8 cellular contexts compared by ENCODE assay signal in genomic region chr17:30831663-30832437, GRCh38. TPM values are rescaled to one million over a fixed set of nuclear protein-coding genes. Genes with fewer than 3 reads are reported as not detected.
DNase-seq lines count a peak whose midpoint lies in the region; ATAC-seq and TF ChIP-seq lines count a peak whose summit lies in the region.

Gene ATAD5 (plus strand): TSS chr17:30831966. CDS start chr17:30832348, 382 bp downstream.

- peaks cover 21% of the 10 kb centered on the region for H3K36me3 ChIP-seq in HUES48 (ENCODE audit: control insufficient read depth, insufficient read depth, low read length)
- H3K36me3 ChIP-seq in endocrine pancreas (ENCODE audit: control insufficient read depth, insufficient read depth, low read length), result no peaks in the 10 kb centered on the region
- H3K36me3 ChIP-seq in mesenchymal stem cell (ENCODE audit: control insufficient read depth in 1 of 2, insufficient read depth in 2 of 2, low read depth in 1 of 2, low read length in 2 of 2), result no peaks in the 10 kb centered on the region

- CTCF ChIA-PET in activated CD8-positive, alpha-beta memory T cell treated with anti-CD3 and anti-CD28 coated beads for 36 hours (lab: Charles Lee), result interaction anchor here (0.6 to 1.2 kb wide), 2 partner anchors 26 to 44 kb away, joined by 3 read pairs; no protein-coding TSS in a partner anchor

- under 1% methylated on average over 59 of the region's 59 CpGs for WGBS in mesenchymal stem cell

- peak within 1 kb of the TSS; percentile 100 for H2AFZ ChIP-seq in mesenchymal stem cell (ENCODE audit: low read depth, low read length)

- H3K4ac ChIP-seq in mesenchymal stem cell (ENCODE audit: low read depth in 1 of 2, low read length in 2 of 2), result peak within 1 kb of the TSS in 1 of 2 experiments; percentile 11

- H3K9ac ChIP-seq in HUES48 (ENCODE audit: low read depth, low read length) (peak within 1 kb of the TSS; percentile 96), endocrine pancreas (ENCODE audit: control insufficient read depth, insufficient read depth, low read length) (peak within 1 kb of the TSS; percentile 88), mesenchymal stem cell (ENCODE audit: low read length) (peak within 1 kb of the TSS; percentile 92)

- no peak within 1 kb of the TSS for H2BK5ac ChIP-seq in mesenchymal stem cell (ENCODE audit: low read depth, low read length, poor library complexity, severe bottlenecking)

- peak within 1 kb of the TSS in 1 of 2 experiments; percentile 50 for H3K23ac ChIP-seq in mesenchymal stem cell (ENCODE audit: low read length in 2 of 2)

- no peaks in the 10 kb centered on the region for H3K9me3 ChIP-seq in HUES48 (ENCODE audit: control insufficient read depth, insufficient read depth, low read length)
- H3K9me3 ChIP-seq in endocrine pancreas (ENCODE audit: control insufficient read depth, low read length), result no peaks in the 10 kb centered on the region
- H3K9me3 ChIP-seq in mesenchymal stem cell (ENCODE audit: control insufficient read depth, low read length), result no peaks in the 10 kb centered on the region

- H3K79me1 ChIP-seq in mesenchymal stem cell (replicated peaks; ENCODE audit: low read length, poor library complexity, severe bottlenecking), result peaks cover 12% of the 10 kb centered on the region

- peak within 1 kb of the TSS; percentile 90 for H3K4me3 ChIP-seq in AG10803 (ENCODE audit: low read length)
- peak within 1 kb of the TSS; percentile 94 for H3K4me3 ChIP-seq in HUES48 (ENCODE audit: low read depth, low read length)
- H3K4me3 ChIP-seq in endocrine pancreas (ENCODE audit: control insufficient read depth, insufficient read depth, low read length), result peak within 1 kb of the TSS; percentile 89
- H3K4me3 ChIP-seq in mesenchymal stem cell (ENCODE audit: insufficient read depth in 1 of 2, low read depth in 1 of 2, low read length in 2 of 2), result peak within 1 kb of the TSS; percentile 88 to 99

- DNase-seq in AG10803 (ENCODE audit: low read depth) (peak; percentile 90), NOMO-1 treated with dmso at 0.1 percent for 144 hours (lab: John Stamatoyannopoulos, UW; ENCODE audit: unreplicated experiment) (peak; percentile 78), mesenchymal stem cell (peak; percentile 92)
- peak; percentile 81 for DNase-seq in stimulated activated CD8-positive, alpha-beta memory T cell treated with anti-CD3 and anti-CD28 coated beads, Interleukin-12 subunit alpha, Interleukin-12 subunit beta, amount 100 ng/mL, for 1 hour (ENCODE audit: low read depth)

- peak within 1 kb of the TSS; percentile 87 for H4K8ac ChIP-seq in mesenchymal stem cell (ENCODE audit: low read length)

- H3K4me1 ChIP-seq in HUES48 (ENCODE audit: control insufficient read depth, insufficient read depth, low read length) (peaks cover 16% of the 10 kb centered on the region), endocrine pancreas (ENCODE audit: control insufficient read depth, insufficient read depth, low read length) (peaks cover 7% of the 10 kb centered on the region), mesenchymal stem cell (ENCODE audit: control insufficient read depth, insufficient read depth, low read depth, low read length) (peaks cover 4% of the 10 kb centered on the region)

- TF ChIP-seq CTCF in AG10803 (conservative IDR thresholded peaks at IDR 0.05; ENCODE audit: low read length), result no peak

- POLR2A ChIA-PET in activated CD8-positive, alpha-beta memory T cell treated with anti-CD3 and anti-CD28 coated beads for 36 hours (lab: Charles Lee), result interaction anchor here (0.7 to 0.9 kb wide), 2 partner anchors 100 to 197 kb away, joined by 3 read pairs; no protein-coding TSS in a partner anchor

- H3K4me2 ChIP-seq in mesenchymal stem cell (ENCODE audit: low read length, poor library complexity, severe bottlenecking), result peak within 1 kb of the TSS; percentile 84

- H3K27me3 ChIP-seq in HUES48 (ENCODE audit: control insufficient read depth, insufficient read depth, low read length) (no peaks in the 10 kb centered on the region), endocrine pancreas (ENCODE audit: control insufficient read depth, insufficient read depth, low read length) (no peaks in the 10 kb centered on the region), mesenchymal stem cell (ENCODE audit: control insufficient read depth in 1 of 2, insufficient read depth in 1 of 2, low read length in 2 of 2) (no peaks in the 10 kb centered on the region)

- H3K27ac ChIP-seq in HUES48 (ENCODE audit: low read depth, low read length), result peak within 1 kb of the TSS; percentile 97
- no peak within 1 kb of the TSS for H3K27ac ChIP-seq in mesenchymal stem cell (ENCODE audit: low read length, poor library complexity, severe bottlenecking)

- H3K14ac ChIP-seq in mesenchymal stem cell (ENCODE audit: low read length in 2 of 2), result peak within 1 kb of the TSS in 1 of 2 experiments; percentile 48

- no peak within 1 kb of the TSS for H2AK5ac ChIP-seq in mesenchymal stem cell (ENCODE audit: low read length, severe bottlenecking)

- peak within 1 kb of the TSS; percentile 34 for H2BK120ac ChIP-seq in mesenchymal stem cell (ENCODE audit: low read depth, low read length)

- ATAC-seq in GM19324 (IDR thresholded peaks at IDR 0.05; ENCODE audit: low FRiP score, unreplicated experiment), result peak; percentile 80

- H2BK12ac ChIP-seq in mesenchymal stem cell (ENCODE audit: low read length in 2 of 2), result no peak within 1 kb of the TSS

- peak within 1 kb of the TSS; percentile 43 to 62 for H3K18ac ChIP-seq in mesenchymal stem cell (ENCODE audit: low read depth in 1 of 2, low read length in 2 of 2)

- no peak within 1 kb of the TSS for H2BK15ac ChIP-seq in mesenchymal stem cell (ENCODE audit: low read depth, poor library complexity, severe bottlenecking)

- H4K91ac ChIP-seq in mesenchymal stem cell (ENCODE audit: low read length), result no peak within 1 kb of the TSS

RNA-seq across cellular contexts. Expression of gene ATAD5, which starts in this region (rescaled TPM):
- total RNA-seq in activated CD8-positive, alpha-beta memory T cell treated with anti-CD3 and anti-CD28 coated beads for 36 hours, result 10 to 100 TPM; 32.1 to 32.2 TPM
- 1.0 TPM for polyA plus RNA-seq in mesenchymal stem cell (2013, experiment 1 of 2)
- polyA plus RNA-seq in mesenchymal stem cell (2013, experiment 2 of 2), result 0.92 TPM
